In the genomic region with DNA sequence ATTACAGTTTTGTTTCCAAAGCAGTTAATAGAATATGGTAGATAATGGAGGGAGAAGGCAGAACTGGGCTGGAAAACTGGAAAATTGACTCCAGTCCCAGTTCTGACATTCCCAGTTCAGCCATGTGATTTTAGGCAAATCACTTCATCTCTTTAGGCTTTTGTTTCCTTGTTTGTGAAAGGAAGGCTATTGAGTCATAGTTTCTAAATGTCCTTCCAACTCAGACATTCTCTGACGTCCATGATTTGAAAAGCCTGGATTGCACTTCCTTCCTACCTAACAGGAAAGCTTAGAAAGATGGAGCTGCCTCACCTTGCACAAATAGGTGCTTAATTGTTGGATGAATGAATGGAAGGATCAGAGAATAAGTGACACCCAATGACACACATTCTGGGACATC, we compare ENCODE assay signal across 15 cellular contexts. TPM values are rescaled to one million over a fixed set of nuclear protein-coding genes. Genes with fewer than 3 reads are reported as not detected.
DNase-seq lines count a peak whose midpoint lies in the region; ATAC-seq lines count a peak whose summit lies in the region.
"Had no signal": no experiment of that assay in that cellular context is flagged by ENCODE, and none has a peak within 500 bp of the region (broad histone marks: within the 10 kb centered on the region; RNA-seq: fewer than 3 reads in every experiment).

No MANE protein-coding gene starts in this region.

- ATAC-seq in HG03196 (IDR thresholded peaks at IDR 0.05; ENCODE audit: unreplicated experiment), result no peak
- ATAC-seq: CD8-positive, alpha-beta T cell; HepG2 had no signal

- DNase-seq in Ammon's horn (ENCODE audit: low spot score) (peak; percentile 45), dermis blood vessel endothelial cell (peak; percentile 61), foreskin melanocyte (peak; percentile 48), putamen (ENCODE audit: low spot score) (peak; percentile 59), DMS153 (lab: John Stamatoyannopoulos, UW) (no peak), NCI-H1417 (lab: John Stamatoyannopoulos, UW) (no peak), NCI-H187 (lab: John Stamatoyannopoulos, UW) (no peak)
- DNase-seq: CD8-positive, alpha-beta T cell; GDM1; NCI-H1092; NCI-H1694; NCI-H526 treated with DMSO at 0.1 percent for 48 hours; Right ventricle myocardium superior had no signal

RNA-seq across cellular contexts. Expression of a gene that starts 19.8 kb away (rescaled TPM):
- total RNA-seq in dermis blood vessel endothelial cell, result 158 and 213 TPM in 2 replicates
- total RNA-seq: CD8-positive, alpha-beta T cell; HepG2 had no signal

Comparison
In these comparisons a context has a peak if more than half of its experiments do, and no peak if none do; other contexts are left out.
1. DNase-seq: peak in Ammon's horn (single experiment), dermis blood vessel endothelial cell (single experiment), foreskin melanocyte (single experiment) and putamen (single experiment); none in DMS153 (single experiment), NCI-H1417 (0 of 3) and NCI-H187 (0 of 2).